8 cellular contexts compared by ENCODE assay signal in the genomic region with DNA sequence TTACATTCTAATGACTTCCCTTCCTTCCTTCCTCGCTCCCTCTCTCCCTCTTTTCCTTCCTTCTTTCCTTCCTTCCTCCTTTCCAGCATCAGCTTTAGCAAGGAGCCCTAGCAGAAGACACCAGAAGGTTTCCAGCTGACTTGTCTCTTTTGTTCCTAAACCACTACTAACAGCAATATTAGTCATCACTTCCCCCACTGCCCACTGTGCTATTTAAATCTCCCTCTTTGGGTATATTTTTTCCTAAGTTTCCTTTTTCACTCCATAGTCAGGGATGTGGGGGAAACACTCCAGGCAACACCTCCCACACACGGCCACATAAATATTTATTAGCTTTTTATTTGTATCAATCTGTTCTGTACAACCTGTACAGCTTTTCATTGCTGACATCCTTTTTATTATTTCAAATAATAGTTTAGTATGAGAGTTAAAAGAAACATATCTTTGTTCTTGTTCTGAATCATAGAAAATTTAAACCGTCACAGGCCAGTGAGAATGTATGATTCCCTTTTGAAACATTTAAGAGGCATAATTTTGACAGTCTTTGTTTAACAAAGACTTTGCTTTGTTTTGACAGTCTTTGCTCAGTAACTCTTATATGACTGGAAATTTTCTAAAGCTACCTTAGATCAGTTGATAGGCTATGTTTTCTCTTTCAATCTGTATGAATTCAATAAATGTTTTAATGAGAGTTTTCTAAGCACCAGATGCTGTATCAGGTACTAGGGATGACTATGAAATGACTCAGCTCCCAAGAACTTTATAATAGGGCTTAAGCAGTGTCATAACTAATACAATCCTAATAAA.
A peak's percentile ranks its signal among the peaks of the same experiment; 100 is the strongest.
DNase-seq lines count a peak whose midpoint lies in the region; ATAC-seq, FAIRE-seq and TF ChIP-seq lines count a peak whose summit lies in the region.
"Not testable (repeated sequence)": the region's sequence is repeated elsewhere in the genome, so short reads cannot be mapped to it uniquely, and the experiment has no call there.

No MANE protein-coding gene starts in this region.

- H3K23ac ChIP-seq in mesenchymal stem cell (ENCODE audit: low read length in 2 of 2) = not testable (repeated sequence)

- not testable (repeated sequence) for H4K8ac ChIP-seq in mesenchymal stem cell (ENCODE audit: low read length)

- DNase-seq in A549 (ENCODE audit: low read depth in 1 of 2, low spot score in 1 of 2) (peak in 1 of 2 experiments; percentile 0), HT1080 (ENCODE audit: low read depth) (peak; percentile 76)
- not testable (repeated sequence) for DNase-seq in epithelial cell of prostate (ENCODE audit: low read depth, low spot score); mesenchymal stem cell

- H2AFZ ChIP-seq in mesenchymal stem cell (ENCODE audit: low read depth, low read length) = not testable (repeated sequence)

- CTCF ChIA-PET in A549 (lab: Yijun Ruan, JAX) = interaction anchor here (0.7 to 1.8 kb wide), 4 partner anchors 9 to 13 kb away, joined by 3 to 7 read pairs (median 4); no protein-coding TSS in a partner anchor

- H3K36me3 ChIP-seq in mesenchymal stem cell (ENCODE audit: control insufficient read depth in 1 of 2, insufficient read depth in 2 of 2, low read depth in 1 of 2, low read length in 2 of 2) = not testable (repeated sequence)

- H3K4me1 ChIP-seq in A549; mesenchymal stem cell (ENCODE audit: control insufficient read depth, insufficient read depth, low read depth, low read length): not testable (repeated sequence)

- ATAC-seq in A549 (peak; percentile 27 to 61; a peak in 4 of 6 replicates), GM18867 (IDR thresholded peaks at IDR 0.05; ENCODE audit: unreplicated experiment) (peak; percentile 51), GM21723 (IDR thresholded peaks at IDR 0.05; ENCODE audit: unreplicated experiment) (peak; percentile 74), HG03060 (IDR thresholded peaks at IDR 0.05; ENCODE audit: low read depth, unreplicated experiment) (peak; percentile 41), SK-N-SH treated with all-trans-retinoic acid at 6 μM for 48 hours (peak; percentile 63)

- not testable (repeated sequence) for H3K18ac ChIP-seq in mesenchymal stem cell (ENCODE audit: low read depth in 1 of 2, low read length in 2 of 2)

- TF ChIP-seq EP300 in A549 (IDR thresholded peaks at IDR 0.05) = not testable (repeated sequence)

- FAIRE-seq in A549 (lab: Jason Lieb, UNC) = peak; percentile 98

- H2BK12ac ChIP-seq in mesenchymal stem cell (ENCODE audit: low read length in 2 of 2) = not testable (repeated sequence)

- H3K79me1 ChIP-seq in mesenchymal stem cell (replicated peaks; ENCODE audit: low read length, poor library complexity, severe bottlenecking) = not testable (repeated sequence)

- not testable (repeated sequence) for H3K27ac ChIP-seq in A549; mesenchymal stem cell (ENCODE audit: low read length, poor library complexity, severe bottlenecking)
- peak overlapping the region; percentile 2 for H3K27ac ChIP-seq in epithelial cell of prostate

- not testable (repeated sequence) for H3K4ac ChIP-seq in mesenchymal stem cell (ENCODE audit: low read depth in 1 of 2, low read length in 2 of 2)

- H3K9me3 ChIP-seq in A549; mesenchymal stem cell (ENCODE audit: control insufficient read depth, low read length): not testable (repeated sequence)

- not testable (repeated sequence) for H2BK120ac ChIP-seq in mesenchymal stem cell (ENCODE audit: low read depth, low read length)

- H3K4me2 ChIP-seq in A549; mesenchymal stem cell (ENCODE audit: low read length, poor library complexity, severe bottlenecking): not testable (repeated sequence)

- not testable (repeated sequence) for H3K4me3 ChIP-seq in A549
- H3K4me3 ChIP-seq in mesenchymal stem cell (ENCODE audit: insufficient read depth in 1 of 2, low read depth in 1 of 2, low read length in 2 of 2) = peak overlapping the region in 1 of 2 experiments; percentile 0

- POLR2A ChIA-PET in A549 (lab: Yijun Ruan, JAX) = not testable (repeated sequence)

- not testable (repeated sequence) for H3K27me3 ChIP-seq in mesenchymal stem cell (ENCODE audit: control insufficient read depth in 1 of 2, insufficient read depth in 1 of 2, low read length in 2 of 2)

- H2AK5ac ChIP-seq in mesenchymal stem cell (ENCODE audit: low read length, severe bottlenecking) = not testable (repeated sequence)

- TF ChIP-seq CTCF in A549 (IDR thresholded peaks at IDR 0.05) = not testable (repeated sequence)

- not testable (repeated sequence) for H4K91ac ChIP-seq in mesenchymal stem cell (ENCODE audit: low read length)

- WGBS in A549 (ENCODE audit: missing lambda C conversion rate) = 16% methylated on average over 3 of the region's 3 CpGs
- WGBS in mesenchymal stem cell = 33% methylated on average over 1 of the region's 3 CpGs

- not testable (repeated sequence) for H2BK15ac ChIP-seq in mesenchymal stem cell (ENCODE audit: low read depth, poor library complexity, severe bottlenecking)

- TF ChIP-seq RAD21 in A549 (conservative IDR thresholded peaks at IDR 0.05 in 1 of 2, IDR thresholded peaks at IDR 0.05 in 1 of 2) = not testable (repeated sequence)

- TF ChIP-seq POLR2A in A549 (IDR thresholded peaks at IDR 0.05; ENCODE audit: low read length) = not testable (repeated sequence)

- peak overlapping the region; percentile 31 for H3K9ac ChIP-seq in mesenchymal stem cell (ENCODE audit: low read length)

- H2BK5ac ChIP-seq in mesenchymal stem cell (ENCODE audit: low read depth, low read length, poor library complexity, severe bottlenecking) = not testable (repeated sequence)

- not testable (repeated sequence) for H3K14ac ChIP-seq in mesenchymal stem cell (ENCODE audit: low read length in 2 of 2)
